Comparison of ENCODE assay signal across 25 cellular contexts in the genomic region with DNA sequence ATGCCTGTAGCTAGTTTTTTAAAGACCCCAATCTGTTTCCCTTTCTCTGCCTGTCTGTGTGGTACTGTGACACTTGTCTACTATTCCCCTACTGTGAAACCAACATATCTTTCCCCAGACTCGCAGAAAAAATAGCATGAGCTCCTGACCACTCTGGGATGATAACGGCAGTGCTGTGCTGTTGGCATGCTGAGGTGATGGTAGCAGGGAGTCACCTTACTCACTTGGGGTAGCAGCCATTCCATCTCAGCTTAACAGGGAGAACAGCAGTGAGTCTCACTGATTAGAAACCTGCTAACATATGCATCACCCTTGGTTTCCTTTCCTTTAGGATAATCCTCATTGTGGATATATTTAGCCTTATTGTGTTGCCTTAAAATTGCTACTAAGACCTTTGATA.
"Had no signal": no experiment of that assay in that cellular context is flagged by ENCODE, and none has a peak within 500 bp of the region (broad histone marks: within the 10 kb centered on the region; RNA-seq: fewer than 3 reads in every experiment).

No MANE protein-coding gene starts in this region.

- H3K4me3 Mint-ChIP-seq: activated CD8-positive, alpha-beta T cell treated with anti-CD3 and anti-CD28 coated beads, Interleukin-2, amount 10 ng/mL, durations not matched to agents 7 days and 5 days; activated naive CD8-positive, alpha-beta T cell treated with anti-CD3 and anti-CD28 coated beads, Interleukin-2, amount 10 ng/mL, durations not matched to agents 7 days and 5 days; T-helper 1 cell treated with Interleukin-12 subunit alpha and Interleukin-12 subunit beta and Interleukin-4 antibody, amounts not matched to agents 30 μg/mL and 1 μg/mL, for 36 hours; WTC11 had no signal

- H3K36me3 Mint-ChIP-seq: activated naive CD8-positive, alpha-beta T cell treated with anti-CD3 and anti-CD28 coated beads, Interleukin-2, amount 10 ng/mL, durations not matched to agents 7 days and 5 days; WTC11 had no signal

- H3K9me3 ChIP-seq: adrenal gland, Peyer's patch had no signal

- H3K27me3 Mint-ChIP-seq: activated naive CD8-positive, alpha-beta T cell treated with anti-CD3 and anti-CD28 coated beads, Interleukin-2, amount 10 ng/mL, durations not matched to agents 7 days and 5 days had no signal

- H3K36me3 ChIP-seq: adrenal gland, Peyer's patch had no signal

- H3K4me1 Mint-ChIP-seq: activated naive CD8-positive, alpha-beta T cell treated with anti-CD3 and anti-CD28 coated beads, Interleukin-2, amount 10 ng/mL, durations not matched to agents 7 days and 5 days; WTC11 had no signal

- H3K4me3 ChIP-seq: adrenal gland, K562, Peyer's patch had no signal

- H3K4me1 ChIP-seq: adrenal gland, Peyer's patch had no signal

- H3K27ac Mint-ChIP-seq: activated CD8-positive, alpha-beta T cell treated with anti-CD3 and anti-CD28 coated beads, Interleukin-2, amount 10 ng/mL, durations not matched to agents 7 days and 5 days; activated naive CD8-positive, alpha-beta T cell treated with anti-CD3 and anti-CD28 coated beads, Interleukin-2, amount 10 ng/mL, durations not matched to agents 7 days and 5 days; T-helper 1 cell treated with Interleukin-12 subunit alpha and Interleukin-12 subunit beta and Interleukin-4 antibody, amounts not matched to agents 30 μg/mL and 1 μg/mL, for 36 hours; WTC11 had no signal

- DNase-seq: activated CD4-positive, alpha-beta T cell treated with anti-CD3 and anti-CD28 coated beads for 48 hours; activated CD4-positive, alpha-beta T cell treated with anti-CD3 and anti-CD28 coated beads, Interleukin-2, amount 50 U/mL, for 4 hours; activated CD4-positive, CD25-positive, alpha-beta regulatory T cell treated with anti-CD3 and anti-CD28 coated beads, Interleukin-2, amount 50 U/mL, for 72 hours; activated CD8-positive, alpha-beta memory T cell treated with anti-CD3 and anti-CD28 coated beads, Interleukin-2, amount 50 U/mL, for 48 hours; activated CD8-positive, alpha-beta T cell treated with anti-CD3 and anti-CD28 coated beads, Interleukin-2, amount 10 ng/mL, durations not matched to agents 7 days and 5 days; activated naive CD4-positive, alpha-beta T cell treated with anti-CD3 and anti-CD28 coated beads, Interleukin-2, amount 50 U/mL, for 16 hours; activated naive CD8-positive, alpha-beta T cell treated with anti-CD3 and anti-CD28 coated beads, Interleukin-2, amount 10 ng/mL, durations not matched to agents 7 days and 5 days; activated T-cell treated with anti-CD3 and anti-CD28 coated beads, Interleukin-2, amount 50 U/mL, for 1 hour; adrenal gland; anterior cingulate cortex; Karpas-422; MM.1S; NCI-H1105; NCI-H1436; NCI-H1694 treated with DMSO at 0.1 percent for 48 hours; NCI-H2029 treated with DMSO at 0.1 percent for 48 hours; NCI-H446; NCI-H524; Peyer's patch; SHP77 treated with DMSO at 0.1 percent for 48 hours; T-helper 9 cell had no signal

- ATAC-seq: activated CD8-positive, alpha-beta T cell treated with anti-CD3 and anti-CD28 coated beads, Interleukin-2, amount 10 ng/mL, durations not matched to agents 7 days and 5 days; K562; WTC11 had no signal

- H3K27me3 ChIP-seq: adrenal gland, Peyer's patch had no signal

- H3K27ac ChIP-seq: adrenal gland, Peyer's patch, RWPE1 had no signal
